Comparison of ENCODE assay signal across 11 cellular contexts in genomic region chr2:12543452-12544220, GRCh38.
DNase-seq lines count a peak whose midpoint lies in the region; ATAC-seq and TF ChIP-seq lines count a peak whose summit lies in the region.
"Had no signal": no experiment of that assay in that cellular context is flagged by ENCODE, and none has a peak within 500 bp of the region (broad histone marks: within the 10 kb centered on the region; RNA-seq: fewer than 3 reads in every experiment).

No MANE protein-coding gene starts in this region.

- H3K27me3 ChIP-seq in gastroesophageal sphincter (no peaks in the 10 kb centered on the region), dorsolateral prefrontal cortex (no peaks in the 10 kb centered on the region)
- H3K27me3 ChIP-seq: upper lobe of left lung had no signal

- H3K27ac ChIP-seq in gastroesophageal sphincter: no peak overlapping the region
- H3K27ac ChIP-seq in coronary artery: no peak overlapping the region
- no peak overlapping the region for H3K27ac ChIP-seq in dorsolateral prefrontal cortex
- H3K27ac ChIP-seq: upper lobe of left lung had no signal

- TF ChIP-seq POLR2A in gastroesophageal sphincter (IDR thresholded peaks at IDR 0.05): no peak

- H3K4me3 ChIP-seq in gastroesophageal sphincter (no peak overlapping the region), coronary artery (no peak overlapping the region), dorsolateral prefrontal cortex (no peak overlapping the region)
- H3K4me3 ChIP-seq: upper lobe of left lung had no signal

- WGBS in gastroesophageal sphincter (ENCODE audit: low coverage in 1 of 2), 2 donors: 78 to 83% methylated on average over 8 to 12 of the region's 13 CpGs

- H3K36me3 ChIP-seq in gastroesophageal sphincter: no peaks in the 10 kb centered on the region
- H3K36me3 ChIP-seq: upper lobe of left lung had no signal

- no peaks in the 10 kb centered on the region for H3K9me3 ChIP-seq in gastroesophageal sphincter
- H3K9me3 ChIP-seq: upper lobe of left lung had no signal

- TF ChIP-seq EP300 in gastroesophageal sphincter (IDR thresholded peaks at IDR 0.05): no peak

- DNase-seq in DMS79 (lab: John Stamatoyannopoulos, UW): peak; percentile 54
- no peak for DNase-seq in activated T-cell treated with anti-CD3 and anti-CD28 coated beads for 4 hours
- DNase-seq in coronary artery (ENCODE audit: low spot score): no peak
- DNase-seq in dorsolateral prefrontal cortex: no peak
- no peak for DNase-seq in NCI-H2081 treated with DMSO at 0.1 percent for 48 hours (lab: John Stamatoyannopoulos, UW)
- DNase-seq: H9, NCI-H1694 treated with DMSO at 0.1 percent for 48 hours, upper lobe of left lung had no signal

- intact Hi-C loops in dorsolateral prefrontal cortex (cut with DNase I): no loop called here

- no peaks in the 10 kb centered on the region for H3K4me1 ChIP-seq in gastroesophageal sphincter

- TF ChIP-seq CTCF in gastroesophageal sphincter (IDR thresholded peaks at IDR 0.05) (no peak), coronary artery (IDR thresholded peaks at IDR 0.05) (no peak), dorsolateral prefrontal cortex (IDR thresholded peaks at IDR 0.05 in 54 of 56, conservative IDR thresholded peaks at IDR 0.05 in 2 of 56; ENCODE audit: low read depth in 1 of 56, partially characterized antibody in 56 of 56) (no peak)

- ATAC-seq in GM21367 (IDR thresholded peaks at IDR 0.05; ENCODE audit: unreplicated experiment) (peak; percentile 29), HG03342 (IDR thresholded peaks at IDR 0.05; ENCODE audit: unreplicated experiment) (peak; percentile 29), gastroesophageal sphincter (peak; percentile 43)
